Comparison of ENCODE assay signal across 22 cellular contexts in genomic region chr15:66163553-66163952, GRCh38.
DNase-seq lines count a peak whose midpoint lies in the region; ATAC-seq and TF ChIP-seq lines count a peak whose summit lies in the region.
"Had no signal": no experiment of that assay in that cellular context is flagged by ENCODE, and none has a peak within 500 bp of the region (broad histone marks: within the 10 kb centered on the region; RNA-seq: fewer than 3 reads in every experiment).

No MANE protein-coding gene starts in this region.

- peak overlapping the region; percentile 100 for H3K27ac ChIP-seq in OCI-LY1 (ENCODE audit: low read depth, low read length, poor library complexity, severe bottlenecking)
- H3K27ac ChIP-seq in osteoblast (ENCODE audit: low read depth, low read length), result no peak overlapping the region
- H3K27ac ChIP-seq in neural progenitor cell, result no peak overlapping the region
- H3K27ac ChIP-seq: 22Rv1, C4-2B, SJSA1 had no signal

- no peaks in the 10 kb centered on the region for H3K9me3 Mint-ChIP-seq in neural progenitor cell

- H3K9ac ChIP-seq in OCI-LY1 (ENCODE audit: low read length) (peak overlapping the region; percentile 73), neural progenitor cell (no peak overlapping the region)

- no peak overlapping the region for H3K27ac Mint-ChIP-seq in neural progenitor cell
- H3K27ac Mint-ChIP-seq: T-helper 17 cell had no signal

- no peaks in the 10 kb centered on the region for H3K9me3 ChIP-seq in OCI-LY1 (ENCODE audit: low read length)
- no peaks in the 10 kb centered on the region for H3K9me3 ChIP-seq in osteoblast (ENCODE audit: low read depth, low read length)
- no peaks in the 10 kb centered on the region for H3K9me3 ChIP-seq in neural progenitor cell (ENCODE audit: low read depth)
- H3K9me3 ChIP-seq: SJSA1 had no signal

- H3F3A ChIP-seq in OCI-LY1 (ENCODE audit: insufficient read depth, low read length) (peaks cover 6% of the 10 kb centered on the region; the same call in 1 of the 2 replicates), neural progenitor cell (ENCODE audit: low read depth) (no peaks in the 10 kb centered on the region)

- no peak overlapping the region for H2AFZ ChIP-seq in OCI-LY1 (ENCODE audit: low read length)
- no peak overlapping the region for H2AFZ ChIP-seq in osteoblast (ENCODE audit: low read length)
- no peak overlapping the region for H2AFZ ChIP-seq in neural progenitor cell (replicated peaks)

- H3K4me1 ChIP-seq in OCI-LY1 (ENCODE audit: insufficient read depth, low read length, severe bottlenecking) (peaks cover 99% of the 10 kb centered on the region), osteoblast (ENCODE audit: insufficient read depth, low read length) (no peaks in the 10 kb centered on the region), neural progenitor cell (no peaks in the 10 kb centered on the region)
- H3K4me1 ChIP-seq: SJSA1 had no signal

- H3K4me3 ChIP-seq in OCI-LY1 (ENCODE audit: low read depth, low read length, poor library complexity, severe bottlenecking) (no peak overlapping the region), osteoblast (ENCODE audit: insufficient read depth, low read length) (no peak overlapping the region), neural progenitor cell (no peak overlapping the region)
- H3K4me3 ChIP-seq: GM12878, K562, SJSA1 had no signal

- H3K4me3 Mint-ChIP-seq in neural progenitor cell, result no peak overlapping the region
- H3K4me3 Mint-ChIP-seq: T-helper 17 cell had no signal

- H3K36me3 Mint-ChIP-seq in neural progenitor cell, result no peaks in the 10 kb centered on the region

- H4K20me1 ChIP-seq in OCI-LY1 (ENCODE audit: insufficient read depth, low read length), result no peaks in the 10 kb centered on the region
- no peaks in the 10 kb centered on the region for H4K20me1 ChIP-seq in osteoblast (ENCODE audit: insufficient read depth, low read length)
- H4K20me1 ChIP-seq in neural progenitor cell (ENCODE audit: low read depth), result no peaks in the 10 kb centered on the region

- H3K27me3 ChIP-seq in OCI-LY1 (ENCODE audit: insufficient read depth, low read length), result no peaks in the 10 kb centered on the region
- H3K27me3 ChIP-seq in osteoblast (ENCODE audit: insufficient read depth, low read length), result peaks cover 3% of the 10 kb centered on the region
- no peaks in the 10 kb centered on the region for H3K27me3 ChIP-seq in neural progenitor cell

- H3K9me2 ChIP-seq in OCI-LY1 (ENCODE audit: low read depth, low read length), result no peaks in the 10 kb centered on the region

- TF ChIP-seq CTCF in OCI-LY1 (IDR thresholded peaks at IDR 0.05; ENCODE audit: low read length) (no peak), osteoblast (IDR thresholded peaks at IDR 0.05; ENCODE audit: extremely low read depth, low read depth, low read length) (no peak), neural progenitor cell (IDR thresholded peaks at IDR 0.05) (no peak)

- peaks cover 22% of the 10 kb centered on the region for H3K4me1 Mint-ChIP-seq in neural progenitor cell

- peak; percentile 38 for DNase-seq in DMS 273 (lab: John Stamatoyannopoulos, UW; ENCODE audit: unreplicated experiment)
- DNase-seq in DMS 273 treated with DMSO at 0.1 percent for 48 hours (lab: John Stamatoyannopoulos, UW), result no peak
- DNase-seq in NCI-H510A treated with DMSO at 0.1 percent for 48 hours (lab: John Stamatoyannopoulos, UW), result peak; percentile 26
- no peak for DNase-seq in NCI-H510A (lab: John Stamatoyannopoulos, UW)
- peak; percentile 14 for DNase-seq in osteoblast (ENCODE audit: insufficient read length, low spot score, missing footprints)
- no peak for DNase-seq in neural progenitor cell (ENCODE audit: low spot score)
- DNase-seq: AML-193, EL, GOT3, NCI-H1417 treated with DMSO at 0.1 percent for 48 hours, NCI-H2029, NCI-H446, NCI-H748 treated with DMSO at 0.1 percent for 48 hours, T-helper 17 cell had no signal

- H3K36me3 ChIP-seq in OCI-LY1 (ENCODE audit: insufficient read depth, low read length), result peaks cover 10% of the 10 kb centered on the region; the same call in 1 of the 2 replicates
- no peaks in the 10 kb centered on the region for H3K36me3 ChIP-seq in osteoblast (ENCODE audit: insufficient read depth, low read length)
- no peaks in the 10 kb centered on the region for H3K36me3 ChIP-seq in neural progenitor cell
- H3K36me3 ChIP-seq: SJSA1 had no signal

- H3K27me3 Mint-ChIP-seq in neural progenitor cell (ENCODE audit: insufficient read depth, low read depth), result peaks cover 4% of the 10 kb centered on the region

- no peaks in the 10 kb centered on the region for H3K79me2 ChIP-seq in OCI-LY1 (ENCODE audit: insufficient read depth, low read length)
- H3K79me2 ChIP-seq in osteoblast (ENCODE audit: insufficient read depth, low read length), result no peaks in the 10 kb centered on the region
- no peaks in the 10 kb centered on the region for H3K79me2 ChIP-seq in neural progenitor cell (ENCODE audit: low read depth)

- no peak overlapping the region; the same call in 1 of the 2 replicates for H3K4me2 ChIP-seq in OCI-LY1 (ENCODE audit: low read length)
- no peak overlapping the region for H3K4me2 ChIP-seq in osteoblast (ENCODE audit: insufficient read depth, low read length)
- no peak overlapping the region for H3K4me2 ChIP-seq in neural progenitor cell

- ATAC-seq in GM18498 (IDR thresholded peaks at IDR 0.05; ENCODE audit: unreplicated experiment), result no peak
- ATAC-seq: GM12878, HCT116, K562, T-helper 17 cell had no signal

Comparison
In these comparisons a context has a peak if more than half of its experiments do, and no peak if none do; other contexts are left out.
1. DNase-seq: peak in DMS 273 (single experiment), NCI-H510A treated with DMSO at 0.1 percent for 48 hours (single experiment) and osteoblast (single experiment); none in DMS 273 treated with DMSO at 0.1 percent for 48 hours (single experiment), NCI-H510A (single experiment) and neural progenitor cell (single experiment).